In the genomic region with DNA sequence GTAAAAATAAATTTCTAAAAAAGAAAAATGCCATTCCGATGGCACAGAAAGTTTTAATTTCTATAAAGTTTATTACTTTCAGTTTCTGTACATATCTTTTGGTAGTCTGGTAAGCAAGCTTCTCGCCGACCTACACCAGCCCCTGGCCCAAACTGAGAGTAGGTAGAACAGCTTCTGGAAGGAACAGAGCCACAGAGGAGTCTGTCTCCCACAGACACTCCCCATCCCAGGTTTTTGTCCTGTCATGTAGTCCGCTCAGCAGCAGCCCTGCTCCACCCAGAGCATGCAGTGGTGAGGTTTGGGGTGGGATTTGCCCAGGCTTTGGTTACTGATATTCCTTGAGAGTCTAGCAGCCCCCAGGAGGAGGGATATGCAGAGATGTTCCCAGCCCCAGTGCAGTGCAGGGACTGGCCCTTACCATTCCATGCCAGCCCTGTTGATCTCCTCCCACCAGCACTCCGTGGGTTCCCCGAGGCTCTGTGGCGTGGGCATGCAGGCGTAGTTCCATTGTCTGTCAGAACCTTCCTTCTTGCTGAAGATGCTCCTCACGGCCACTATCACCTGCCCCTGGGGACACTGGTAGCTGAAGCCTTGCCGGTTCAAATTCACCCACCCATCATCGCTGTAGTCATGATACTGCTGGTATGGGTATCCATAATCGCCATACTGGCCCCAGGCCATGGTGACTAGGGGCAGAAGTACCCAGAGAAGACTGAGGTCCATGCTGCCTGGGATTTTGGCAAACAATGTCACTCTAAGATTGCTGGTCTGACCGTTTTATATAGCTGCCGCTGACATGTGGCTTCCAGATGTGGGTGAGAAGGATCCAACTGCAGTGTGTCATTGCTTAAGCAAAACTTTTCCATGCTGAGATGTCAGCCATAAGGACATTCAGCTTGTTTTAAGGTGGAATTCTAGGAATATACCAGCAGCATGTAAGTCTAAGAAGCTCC, we compare ENCODE assay signal across 1 cellular context.
TF ChIP-seq lines count a peak whose summit lies in the region.

Gene DPT (minus strand): TSS at position 755 of the 953 bp plus-strand sequence. CDS start 32 bp downstream, at position 723.

TF ChIP-seq in K562, 482 proteins besides CTCF, POLR2A, EP300 and RAD21 (continued from another document):
- TF ChIP-seq, protein P1, sequence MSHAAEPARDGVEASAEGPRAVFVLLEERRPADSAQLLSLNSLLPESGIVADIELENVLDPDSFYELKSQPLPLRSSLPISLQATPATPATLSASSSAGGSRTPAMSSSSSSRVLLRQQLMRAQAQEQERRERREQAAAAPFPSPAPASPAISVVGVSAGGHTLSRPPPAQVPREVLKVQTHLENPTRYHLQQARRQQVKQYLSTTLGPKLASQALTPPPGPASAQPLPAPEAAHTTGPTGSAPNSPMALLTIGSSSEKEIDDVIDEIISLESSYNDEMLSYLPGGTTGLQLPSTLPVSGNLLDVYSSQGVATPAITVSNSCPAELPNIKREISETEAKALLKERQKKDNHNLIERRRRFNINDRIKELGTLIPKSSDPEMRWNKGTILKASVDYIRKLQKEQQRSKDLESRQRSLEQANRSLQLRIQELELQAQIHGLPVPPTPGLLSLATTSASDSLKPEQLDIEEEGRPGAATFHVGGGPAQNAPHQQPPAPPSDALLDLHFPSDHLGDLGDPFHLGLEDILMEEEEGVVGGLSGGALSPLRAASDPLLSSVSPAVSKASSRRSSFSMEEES (CRISPR knock-in tag; IDR thresholded peaks at IDR 0.05), result no peak
- TF ChIP-seq DDX20 (tag; IDR thresholded peaks at IDR 0.05; ENCODE audit: low read depth) (no peak), SP2 (IDR thresholded peaks at IDR 0.05; ENCODE audit: extremely low read depth, low read depth, low read length, poor library complexity, severe bottlenecking) (no peak), MCM7 (IDR thresholded peaks at IDR 0.05) (no peak)
